In genomic region chr2:213238753-213239591, GRCh38 we compare ENCODE assay signal across 8 cellular contexts. TPM values are rescaled to one million over a fixed set of nuclear protein-coding genes. Genes with fewer than 3 reads are reported as not detected.
DNase-seq lines count a peak whose midpoint lies in the region; ATAC-seq and TF ChIP-seq lines count a peak whose summit lies in the region.

No MANE protein-coding gene starts in this region.

- H3K4me1 ChIP-seq in suprapubic skin (peaks cover 14% of the 10 kb centered on the region), sigmoid colon (peaks cover 0 to 6% (median 0%) of the 10 kb centered on the region in 4 donors)

- peak; percentile 60 for DNase-seq in Daoy (ENCODE audit: low read depth)
- DNase-seq in HT-29 (ENCODE audit: low spot score): peak; percentile 56
- DNase-seq in effector memory CD8-positive, alpha-beta T cell: no peak
- DNase-seq in suprapubic skin (ENCODE audit: low spot score in 2 of 2): no peak
- no peak for DNase-seq in activated T-helper 2 cell treated with anti-CD3 and anti-CD28 coated beads, Interferon-gamma antibody, Interleukin-2, Interleukin-4, amounts not matched to agents 10 μg/mL and 5 μg/mL and 100 μg/mL, durations not matched to agents 14 hours and 24 hours and 36 hours (ENCODE audit: low spot score)
- no peak for DNase-seq in NOMO-1 treated with DMSO at 0.1 percent for 48 hours (lab: John Stamatoyannopoulos, UW; ENCODE audit: unreplicated experiment)
- DNase-seq in sigmoid colon: no peak

- peaks cover 6 to 47% of the 10 kb centered on the region in 2 donors for H3K4me1 Mint-ChIP-seq in effector memory CD8-positive, alpha-beta T cell (ENCODE audit: low read depth in 2 of 2)
- peaks cover 18% of the 10 kb centered on the region for H3K4me1 Mint-ChIP-seq in activated T-helper 2 cell treated with anti-CD3 and anti-CD28 coated beads, Interferon-gamma antibody, Interleukin-2, Interleukin-4, amounts not matched to agents 10 μg/mL and 5 μg/mL and 100 μg/mL, durations not matched to agents 14 hours and 24 hours and 36 hours (ENCODE audit: low read depth)

- H3K4me3 Mint-ChIP-seq in effector memory CD8-positive, alpha-beta T cell: peak overlapping the region; percentile 12 to 75
- no peak overlapping the region for H3K4me3 Mint-ChIP-seq in activated T-helper 2 cell treated with anti-CD3 and anti-CD28 coated beads, Interferon-gamma antibody, Interleukin-2, Interleukin-4, amounts not matched to agents 10 μg/mL and 5 μg/mL and 100 μg/mL, durations not matched to agents 14 hours and 24 hours and 36 hours (ENCODE audit: low read depth)

- WGBS in suprapubic skin: 40% methylated on average over 4 of the region's 4 CpGs
- 31 to 43% methylated on average over 4 of the region's 4 CpGs for WGBS in sigmoid colon, 2 donors

- TF ChIP-seq EP300 in suprapubic skin (IDR thresholded peaks at IDR 0.05) (no peak), sigmoid colon (IDR thresholded peaks at IDR 0.05) (no peak)

- H3K36me3 ChIP-seq in suprapubic skin (no peaks in the 10 kb centered on the region), sigmoid colon (no peaks in the 10 kb centered on the region)

- TF ChIP-seq POLR2A in suprapubic skin (IDR thresholded peaks at IDR 0.05) (no peak), sigmoid colon (IDR thresholded peaks at IDR 0.05) (no peak)

- H3K27me3 ChIP-seq in suprapubic skin: no peaks in the 10 kb centered on the region
- H3K27me3 ChIP-seq in sigmoid colon: no peaks in the 10 kb centered on the region

- intact Hi-C loops in activated T-helper 2 cell treated with anti-CD3 and anti-CD28 coated beads, Interferon-gamma antibody, Interleukin-2, Interleukin-4, amounts not matched to agents 10 μg/mL and 5 μg/mL and 100 μg/mL, durations not matched to agents 14 hours and 24 hours and 36 hours (cut with micrococcal nuclease): no loop called here
- intact Hi-C loops in sigmoid colon (cut with DNase I): no loop called here

- peak; percentile 36 for ATAC-seq in GM21381 (IDR thresholded peaks at IDR 0.05; ENCODE audit: unreplicated experiment)
- no peak for ATAC-seq in effector memory CD8-positive, alpha-beta T cell (replicated peaks)

- H3K27ac ChIP-seq in suprapubic skin (peak overlapping the region; percentile 32), sigmoid colon (no peak overlapping the region)

- H3K9me3 ChIP-seq in suprapubic skin: no peaks in the 10 kb centered on the region
- no peaks in the 10 kb centered on the region for H3K9me3 ChIP-seq in sigmoid colon

- peaks cover 0 to 30% of the 10 kb centered on the region in 2 donors for H3K27me3 Mint-ChIP-seq in effector memory CD8-positive, alpha-beta T cell
- peaks cover 42% of the 10 kb centered on the region for H3K27me3 Mint-ChIP-seq in activated T-helper 2 cell treated with anti-CD3 and anti-CD28 coated beads, Interferon-gamma antibody, Interleukin-2, Interleukin-4, amounts not matched to agents 10 μg/mL and 5 μg/mL and 100 μg/mL, durations not matched to agents 14 hours and 24 hours and 36 hours (ENCODE audit: low read depth)

- H3K27ac Mint-ChIP-seq in effector memory CD8-positive, alpha-beta T cell: peak overlapping the region in 1 of 2 donors; percentile 90
- no peak overlapping the region for H3K27ac Mint-ChIP-seq in activated T-helper 2 cell treated with anti-CD3 and anti-CD28 coated beads, Interferon-gamma antibody, Interleukin-2, Interleukin-4, amounts not matched to agents 10 μg/mL and 5 μg/mL and 100 μg/mL, durations not matched to agents 14 hours and 24 hours and 36 hours

- H3K4me3 ChIP-seq in suprapubic skin (no peak overlapping the region), sigmoid colon (no peak overlapping the region)

- peaks cover 9% of the 10 kb centered on the region for H3K36me3 Mint-ChIP-seq in effector memory CD8-positive, alpha-beta T cell (ENCODE audit: insufficient read depth)
- no peaks in the 10 kb centered on the region for H3K36me3 Mint-ChIP-seq in activated T-helper 2 cell treated with anti-CD3 and anti-CD28 coated beads, Interferon-gamma antibody, Interleukin-2, Interleukin-4, amounts not matched to agents 10 μg/mL and 5 μg/mL and 100 μg/mL, durations not matched to agents 14 hours and 24 hours and 36 hours (ENCODE audit: low read depth)

- H3K9me3 Mint-ChIP-seq in effector memory CD8-positive, alpha-beta T cell: no peaks in the 10 kb centered on the region
- no peaks in the 10 kb centered on the region for H3K9me3 Mint-ChIP-seq in activated T-helper 2 cell treated with anti-CD3 and anti-CD28 coated beads, Interferon-gamma antibody, Interleukin-2, Interleukin-4, amounts not matched to agents 10 μg/mL and 5 μg/mL and 100 μg/mL, durations not matched to agents 14 hours and 24 hours and 36 hours

- TF ChIP-seq CTCF in suprapubic skin (IDR thresholded peaks at IDR 0.05) (no peak), sigmoid colon (IDR thresholded peaks at IDR 0.05) (no peak)

RNA-seq across cellular contexts. Expression of gene SPAG16, which starts 45.3 kb away (rescaled TPM):
- total RNA-seq in Daoy (2014; rRNA removed; shearing (Covaris generic)): 14.3 and 16.6 TPM in 2 replicates
- 16.2 and 17.7 TPM in 2 replicates for total RNA-seq in HT-29 (2014; rRNA removed; shearing (Covaris generic))
- total RNA-seq in suprapubic skin: 10 to 100 TPM; 17.5 to 31.4 (median 22.0) TPM
- total RNA-seq in activated T-helper 2 cell treated with anti-CD3 and anti-CD28 coated beads, Interferon-gamma antibody, Interleukin-2, Interleukin-4, amounts not matched to agents 10 μg/mL and 5 μg/mL and 100 μg/mL, durations not matched to agents 14 hours and 24 hours and 36 hours: 7.5 and 8.0 TPM in 2 replicates
- total RNA-seq in sigmoid colon: 10 to 100 TPM; 27.1 to 70.3 (median 49.0) TPM
- polyA plus RNA-seq in sigmoid colon: 10 to 100 TPM; 13.1 to 37.8 (median 24.5) TPM

Comparison
In these comparisons a context has a peak if more than half of its experiments do, and no peak if none do; other contexts are left out.
1. DNase-seq: peak in Daoy (single experiment) and HT-29 (single experiment); none in effector memory CD8-positive, alpha-beta T cell (0 of 3), suprapubic skin (0 of 2), activated T-helper 2 cell treated with anti-CD3 and anti-CD28 coated beads, Interferon-gamma antibody, Interleukin-2, Interleukin-4, amounts not matched to agents 10 μg/mL and 5 μg/mL and 100 μg/mL, durations not matched to agents 14 hours and 24 hours and 36 hours (single experiment), NOMO-1 treated with DMSO at 0.1 percent for 48 hours (single experiment) and sigmoid colon (single experiment).